Comparison of ENCODE assay signal across 13 cellular contexts in genomic region chr17:18785933-18786332, GRCh38. TPM values are rescaled to one million over a fixed set of nuclear protein-coding genes. Genes with fewer than 3 reads are reported as not detected.
DNase-seq lines count a peak whose midpoint lies in the region; ATAC-seq, FAIRE-seq and TF ChIP-seq lines count a peak whose summit lies in the region.
"Not testable (repeated sequence)": the region's sequence is repeated elsewhere in the genome, so short reads cannot be mapped to it uniquely, and the experiment has no call there.
"Had no signal": no experiment of that assay in that cellular context is flagged by ENCODE, and none has a peak within 500 bp of the region (broad histone marks: within the 10 kb centered on the region; RNA-seq: fewer than 3 reads in every experiment).

No MANE protein-coding gene starts in this region.

- H3K27ac ChIP-seq in A549, result not testable (repeated sequence)

- H3K4me3 Mint-ChIP-seq in activated T-cell treated with anti-CD3 and anti-CD28 coated beads, Interleukin-2, amount 50 U/mL, for 24 hours; progenitor cell of endocrine pancreas (ENCODE audit: low read depth): not testable (repeated sequence)
- H3K4me3 Mint-ChIP-seq in nephron, result peak overlapping the region in 2 of 3 experiments; percentile 26 to 50

- H3K4me1 ChIP-seq in A549, result peaks cover 15% of the 10 kb centered on the region

- CTCF ChIA-PET in A549 (lab: Yijun Ruan, JAX), result not testable (repeated sequence)

- not testable (repeated sequence) for DNase-seq in A549 (ENCODE audit: low read depth in 1 of 2, low spot score in 1 of 2); D721Med (ENCODE audit: insufficient read length, low spot score); activated T-cell treated with anti-CD3 and anti-CD28 coated beads, Interleukin-2, amount 50 U/mL, for 24 hours; progenitor cell of endocrine pancreas (ENCODE audit: low spot score, unreplicated experiment)
- DNase-seq in NCI-H82 (lab: John Stamatoyannopoulos, UW), result peak; percentile 11
- DNase-seq in dermis blood vessel endothelial cell, result peak; percentile 2
- DNase-seq in islet precursor cell, result peak; percentile 68

- not testable (repeated sequence) for H3K4me2 ChIP-seq in A549

- POLR2A ChIA-PET in A549 (lab: Yijun Ruan, JAX), result not testable (repeated sequence)

- TF ChIP-seq POLR2A in A549 (IDR thresholded peaks at IDR 0.05; ENCODE audit: low read length), result not testable (repeated sequence)

- H3K27me3 Mint-ChIP-seq in activated T-cell treated with anti-CD3 and anti-CD28 coated beads, Interleukin-2, amount 50 U/mL, for 24 hours; nephron (ENCODE audit: low read depth); progenitor cell of endocrine pancreas: not testable (repeated sequence)

- TF ChIP-seq EP300 in A549 (IDR thresholded peaks at IDR 0.05), result not testable (repeated sequence)

- not testable (repeated sequence) for H3K9me3 Mint-ChIP-seq in activated T-cell treated with anti-CD3 and anti-CD28 coated beads, Interleukin-2, amount 50 U/mL, for 24 hours; nephron; progenitor cell of endocrine pancreas (ENCODE audit: low read depth)

- H3K9me3 ChIP-seq in A549, result not testable (repeated sequence)

- 93% methylated on average over 1 of the region's 1 CpG for WGBS in A549 (ENCODE audit: missing lambda C conversion rate)

- FAIRE-seq in A549 (lab: Jason Lieb, UNC) (peak; percentile 94), D721Med (lab: Jason Lieb, UNC) (peak; percentile 92)

- not testable (repeated sequence) for TF ChIP-seq CTCF in A549 (IDR thresholded peaks at IDR 0.05); D721Med (IDR thresholded peaks at IDR 0.05; ENCODE audit: insufficient read depth, missing control alignments); nephron (IDR thresholded peaks at IDR 0.05; ENCODE audit: unreplicated experiment in 3 of 3); progenitor cell of endocrine pancreas (IDR thresholded peaks at IDR 0.05; ENCODE audit: unreplicated experiment)

- TF ChIP-seq RAD21 in A549 (conservative IDR thresholded peaks at IDR 0.05 in 1 of 2, IDR thresholded peaks at IDR 0.05 in 1 of 2), result not testable (repeated sequence)

- H3K36me3 Mint-ChIP-seq in activated T-cell treated with anti-CD3 and anti-CD28 coated beads, Interleukin-2, amount 50 U/mL, for 24 hours (ENCODE audit: low read depth), result peaks cover 52% of the 10 kb centered on the region
- H3K36me3 Mint-ChIP-seq in nephron (ENCODE audit: low read depth) (peaks cover 31% of the 10 kb centered on the region), progenitor cell of endocrine pancreas (ENCODE audit: insufficient read depth) (peaks cover 11% of the 10 kb centered on the region)

- peaks cover 31% of the 10 kb centered on the region for H3K4me1 Mint-ChIP-seq in activated T-cell treated with anti-CD3 and anti-CD28 coated beads, Interleukin-2, amount 50 U/mL, for 24 hours (ENCODE audit: low read depth)
- H3K4me1 Mint-ChIP-seq in nephron (peaks cover 16% of the 10 kb centered on the region), progenitor cell of endocrine pancreas (ENCODE audit: low read depth) (peaks cover 14% of the 10 kb centered on the region)

- not testable (repeated sequence) for ATAC-seq in A549

- H3K4me3 ChIP-seq in A549, result not testable (repeated sequence)

- H3K27ac Mint-ChIP-seq in activated T-cell treated with anti-CD3 and anti-CD28 coated beads, Interleukin-2, amount 50 U/mL, for 24 hours, result peak overlapping the region; percentile 11
- not testable (repeated sequence) for H3K27ac Mint-ChIP-seq in nephron
- H3K27ac Mint-ChIP-seq in progenitor cell of endocrine pancreas, result peak overlapping the region; percentile 78

RNA-seq across cellular contexts. Expression of gene TVP23B, which starts 5.0 kb away (rescaled TPM):
- polyA plus RNA-seq in A549 (2011; rRNA removed), result 80.8 and 134 TPM in 2 replicates
- 23.7 TPM in 2 replicates for polyA plus RNA-seq in A549 (2012; cell fraction: cytosol; rRNA removed)
- 7.5 and 13.6 TPM in 2 replicates for polyA plus RNA-seq in A549 (2012; cell fraction: nucleus; rRNA removed)
- polyA plus RNA-seq in A549 (2017; fragmentation: RNase III; extraction: RNeasy Plus Mini Kit Qiagen cat#74134 plus additional on column Dnase treatment), result 83.5 to 94.1 TPM (median 85.2 TPM) in 3 replicates
- polyA minus RNA-seq in A549 (2011; rRNA and poly(A)+ RNA removed), result 45.7 and 61.5 TPM in 2 replicates
- 44.9 and 65.5 TPM in 2 replicates for total RNA-seq in dermis blood vessel endothelial cell
- 37.7 and 38.9 TPM in 2 replicates for total RNA-seq in progenitor cell of endocrine pancreas

RNA-seq across cellular contexts. Expression of gene FBXW10, which starts 42.1 kb away (rescaled TPM):
- polyA plus RNA-seq in A549 (2011; rRNA removed) (2.6 and 3.4 TPM in 2 replicates), A549 (2017; fragmentation: RNase III; extraction: RNeasy Plus Mini Kit Qiagen cat#74134 plus additional on column Dnase treatment) (3.2 to 5.0 TPM (median 3.8 TPM) in 3 replicates)
- polyA plus RNA-seq in A549 (2012; cell fraction: cytosol; rRNA removed), result 0.97 and 1.0 TPM in 2 replicates
- polyA plus RNA-seq in A549 (2012; cell fraction: nucleus; rRNA removed), result 4.4 and 6.2 TPM in 2 replicates
- 0.87 and 1.1 TPM in 2 replicates for polyA minus RNA-seq in A549 (2011; rRNA and poly(A)+ RNA removed)
- total RNA-seq in dermis blood vessel endothelial cell (not detected in 2 replicates), progenitor cell of endocrine pancreas (0.12 and 0.20 TPM in 2 replicates)
- total RNA-seq: CD4-positive, alpha-beta T cell; G401; H9 had no signal
- polyA plus RNA-seq: CD14-positive monocyte, GM23338 had no signal
